Comparison of ENCODE assay signal across 21 cellular contexts in genomic region chr11:62777389-62777788, GRCh38. TPM values are rescaled to one million over a fixed set of nuclear protein-coding genes. Genes with fewer than 3 reads are reported as not detected.
A peak's percentile ranks its signal among the peaks of the same experiment; 100 is the strongest.
DNase-seq lines count a peak whose midpoint lies in the region; TF ChIP-seq lines count a peak whose summit lies in the region.
"Had no signal": no experiment of that assay in that cellular context is flagged by ENCODE, and none has a peak within 500 bp of the region (broad histone marks: within the 10 kb centered on the region; RNA-seq: fewer than 3 reads in every experiment).

No MANE protein-coding gene starts in this region.

- peaks cover 8% of the 10 kb centered on the region for H3K4me1 Mint-ChIP-seq in activated CD4-positive, alpha-beta T cell treated with anti-CD3 and anti-CD28 coated beads, Interleukin-2, amount 10 ng/mL, durations not matched to agents 7 days and 5 days
- H3K4me1 Mint-ChIP-seq in activated naive CD8-positive, alpha-beta T cell treated with anti-CD3 and anti-CD28 coated beads for 36 hours: peaks cover 10% of the 10 kb centered on the region
- H3K4me1 Mint-ChIP-seq in progenitor cell of endocrine pancreas (ENCODE audit: low read depth): no peaks in the 10 kb centered on the region
- H3K4me1 Mint-ChIP-seq: GM23338 had no signal

- no peak overlapping the region for H3K4me3 Mint-ChIP-seq in activated CD4-positive, alpha-beta T cell treated with anti-CD3 and anti-CD28 coated beads, Interleukin-2, amount 10 ng/mL, durations not matched to agents 7 days and 5 days
- H3K4me3 Mint-ChIP-seq in activated naive CD8-positive, alpha-beta T cell treated with anti-CD3 and anti-CD28 coated beads for 36 hours: no peak overlapping the region
- H3K4me3 Mint-ChIP-seq in progenitor cell of endocrine pancreas (ENCODE audit: low read depth): no peak overlapping the region
- H3K4me3 Mint-ChIP-seq: GM23338 had no signal

- CTCF ChIA-PET in activated CD4-positive, alpha-beta T cell treated with anti-CD3 and anti-CD28 coated beads, Interleukin-2, amount 10 ng/mL, durations not matched to agents 7 days and 5 days (lab: Charles Lee): interaction anchor here (1.0 to 13.5 kb wide), 2 partner anchors 11 to 105 kb away, joined by 4 to 170 read pairs; partner anchors contain the start of genes LBHD1, TMEM179B and TMEM223

- POLR2A ChIA-PET in activated CD4-positive, alpha-beta T cell treated with anti-CD3 and anti-CD28 coated beads, Interleukin-2, amount 10 ng/mL, durations not matched to agents 7 days and 5 days (lab: Charles Lee): no interaction called here

- no peaks in the 10 kb centered on the region for H3K9me3 Mint-ChIP-seq in activated CD4-positive, alpha-beta T cell treated with anti-CD3 and anti-CD28 coated beads, Interleukin-2, amount 10 ng/mL, durations not matched to agents 7 days and 5 days
- H3K9me3 Mint-ChIP-seq in activated naive CD8-positive, alpha-beta T cell treated with anti-CD3 and anti-CD28 coated beads for 36 hours: no peaks in the 10 kb centered on the region
- H3K9me3 Mint-ChIP-seq in progenitor cell of endocrine pancreas (ENCODE audit: low read depth): no peaks in the 10 kb centered on the region
- H3K9me3 Mint-ChIP-seq: GM23338 had no signal

- no peak for TF ChIP-seq CTCF in GM10266 (IDR thresholded peaks at IDR 0.05; ENCODE audit: control insufficient read depth, insufficient read depth, low read depth, missing control alignments)
- TF ChIP-seq CTCF in progenitor cell of endocrine pancreas (IDR thresholded peaks at IDR 0.05; ENCODE audit: unreplicated experiment): no peak

- DNase-seq in activated CD4-positive, alpha-beta T cell treated with anti-CD3 and anti-CD28 coated beads, Interleukin-2, amount 10 ng/mL, durations not matched to agents 7 days and 5 days: no peak
- no peak for DNase-seq in activated CD4-positive, alpha-beta T cell treated with anti-CD3 and anti-CD28 coated beads for 48 hours
- DNase-seq in GM10266 (ENCODE audit: extremely low spot score): peak; percentile 45
- no peak for DNase-seq in activated naive CD8-positive, alpha-beta T cell treated with anti-CD3 and anti-CD28 coated beads for 36 hours
- DNase-seq in progenitor cell of endocrine pancreas (ENCODE audit: low spot score, unreplicated experiment): no peak
- DNase-seq in KG1 (lab: John Stamatoyannopoulos, UW): no peak
- DNase-seq in GDM1 (lab: John Stamatoyannopoulos, UW): no peak
- DNase-seq in NCI-H2227 treated with DMSO at 0.1 percent for 48 hours (lab: John Stamatoyannopoulos, UW): no peak
- DNase-seq: activated effector memory CD4-positive, alpha-beta T cell treated with anti-CD3 and anti-CD28 coated beads, Interleukin-2, amount 50 U/mL, for 16 hours; gastrocnemius medialis; hypothalamus; IMR-90; islet precursor cell; NCI-H1436 treated with DMSO at 0.1 percent for 48 hours; NCI-H526 treated with DMSO at 0.1 percent for 48 hours; nucleus accumbens; spleen; stimulated activated CD4-positive, alpha-beta T cell treated with anti-CD3 and anti-CD28 coated beads, Interleukin-4, amount 100 ng/mL, for 24 hours; SW 1271; uterus had no signal

- peaks cover 25% of the 10 kb centered on the region for H3K36me3 Mint-ChIP-seq in activated CD4-positive, alpha-beta T cell treated with anti-CD3 and anti-CD28 coated beads, Interleukin-2, amount 10 ng/mL, durations not matched to agents 7 days and 5 days (ENCODE audit: low read depth)
- H3K36me3 Mint-ChIP-seq in activated naive CD8-positive, alpha-beta T cell treated with anti-CD3 and anti-CD28 coated beads for 36 hours: peaks cover 20% of the 10 kb centered on the region
- peaks cover 14% of the 10 kb centered on the region for H3K36me3 Mint-ChIP-seq in progenitor cell of endocrine pancreas (ENCODE audit: insufficient read depth)

- no peaks in the 10 kb centered on the region for H3K27me3 Mint-ChIP-seq in activated CD4-positive, alpha-beta T cell treated with anti-CD3 and anti-CD28 coated beads, Interleukin-2, amount 10 ng/mL, durations not matched to agents 7 days and 5 days
- no peaks in the 10 kb centered on the region for H3K27me3 Mint-ChIP-seq in activated naive CD8-positive, alpha-beta T cell treated with anti-CD3 and anti-CD28 coated beads for 36 hours
- H3K27me3 Mint-ChIP-seq in progenitor cell of endocrine pancreas: no peaks in the 10 kb centered on the region

- H3K27ac Mint-ChIP-seq in activated CD4-positive, alpha-beta T cell treated with anti-CD3 and anti-CD28 coated beads, Interleukin-2, amount 10 ng/mL, durations not matched to agents 7 days and 5 days: peak overlapping the region; percentile 61
- H3K27ac Mint-ChIP-seq in activated naive CD8-positive, alpha-beta T cell treated with anti-CD3 and anti-CD28 coated beads for 36 hours: peak overlapping the region; percentile 62
- peak overlapping the region; percentile 4 for H3K27ac Mint-ChIP-seq in progenitor cell of endocrine pancreas
- H3K27ac Mint-ChIP-seq: GM23338 had no signal

RNA-seq across cellular contexts. Expression of gene TAF6L, which starts 6.2 kb away (rescaled TPM):
- total RNA-seq in activated CD4-positive, alpha-beta T cell treated with anti-CD3 and anti-CD28 coated beads, Interleukin-2, amount 10 ng/mL, durations not matched to agents 7 days and 5 days: 10 to 100 TPM; 17.7 to 19.4 TPM
- 10 to 100 TPM; 22.0 to 22.1 TPM for total RNA-seq in activated naive CD8-positive, alpha-beta T cell treated with anti-CD3 and anti-CD28 coated beads for 36 hours
- 52.3 and 56.3 TPM in 2 replicates for total RNA-seq in progenitor cell of endocrine pancreas

RNA-seq across cellular contexts. Expression of gene TMEM179B, which starts 9.8 kb away (rescaled TPM):
- 10 to 100 TPM; 46.8 to 55.9 TPM for total RNA-seq in activated CD4-positive, alpha-beta T cell treated with anti-CD3 and anti-CD28 coated beads, Interleukin-2, amount 10 ng/mL, durations not matched to agents 7 days and 5 days
- 10 to 100 TPM; 30.7 to 34.3 TPM for total RNA-seq in activated naive CD8-positive, alpha-beta T cell treated with anti-CD3 and anti-CD28 coated beads for 36 hours
- 38.4 and 40.8 TPM in 2 replicates for total RNA-seq in progenitor cell of endocrine pancreas

RNA-seq across cellular contexts. Expression of gene TMEM223, which starts 14.4 kb away (rescaled TPM):
- total RNA-seq in activated CD4-positive, alpha-beta T cell treated with anti-CD3 and anti-CD28 coated beads, Interleukin-2, amount 10 ng/mL, durations not matched to agents 7 days and 5 days: 10 to 100 TPM; 17.9 to 19.4 TPM
- 1 to 10 TPM; 9.4 to 10.0 TPM for total RNA-seq in activated naive CD8-positive, alpha-beta T cell treated with anti-CD3 and anti-CD28 coated beads for 36 hours
- total RNA-seq in progenitor cell of endocrine pancreas: 18.6 and 19.8 TPM in 2 replicates

RNA-seq across cellular contexts. Expression of gene POLR2G, which starts 16.0 kb away (rescaled TPM):
- 10 to 100 TPM; 87.2 to 99.8 TPM for total RNA-seq in activated CD4-positive, alpha-beta T cell treated with anti-CD3 and anti-CD28 coated beads, Interleukin-2, amount 10 ng/mL, durations not matched to agents 7 days and 5 days
- 100 to 1,000 TPM; 125 to 131 TPM for total RNA-seq in activated naive CD8-positive, alpha-beta T cell treated with anti-CD3 and anti-CD28 coated beads for 36 hours
- total RNA-seq in progenitor cell of endocrine pancreas: 93.8 and 101 TPM in 2 replicates

RNA-seq across cellular contexts. Expression of gene ZBTB3, which starts 23.4 kb away (rescaled TPM):
- 10 to 100 TPM; 14.3 to 18.5 TPM for total RNA-seq in activated CD4-positive, alpha-beta T cell treated with anti-CD3 and anti-CD28 coated beads, Interleukin-2, amount 10 ng/mL, durations not matched to agents 7 days and 5 days
- 1 to 10 TPM; 4.8 to 6.3 TPM for total RNA-seq in activated naive CD8-positive, alpha-beta T cell treated with anti-CD3 and anti-CD28 coated beads for 36 hours
- 13.4 and 17.3 TPM in 2 replicates for total RNA-seq in progenitor cell of endocrine pancreas

Comparison
In these comparisons a context has a peak if more than half of its experiments do, and no peak if none do; other contexts are left out.
1. H3K27ac Mint-ChIP-seq: peak in every context shown above with its lines; median percentile 62 in activated naive CD8-positive, alpha-beta T cell treated with anti-CD3 and anti-CD28 coated beads for 36 hours; 61 in activated CD4-positive, alpha-beta T cell treated with anti-CD3 and anti-CD28 coated beads, Interleukin-2, amount 10 ng/mL, durations not matched to agents 7 days and 5 days; 4 in progenitor cell of endocrine pancreas.